Comparison of ENCODE assay signal across 9 cellular contexts in genomic region chr7:45888185-45888992, GRCh38. TPM values are rescaled to one million over a fixed set of nuclear protein-coding genes. Genes with fewer than 3 reads are reported as not detected.
A peak's percentile ranks its signal among the peaks of the same experiment; 100 is the strongest.
DNase-seq lines count a peak whose midpoint lies in the region; ATAC-seq and TF ChIP-seq lines count a peak whose summit lies in the region.
"Had no signal": no experiment of that assay in that cellular context is flagged by ENCODE, and none has a peak within 500 bp of the region (broad histone marks: within the 10 kb centered on the region; RNA-seq: fewer than 3 reads in every experiment).

IGFBP1 (plus strand) TSS chr7:45888488; CDS start chr7:45888653, 165 bp downstream.

- H3K9me3 ChIP-seq in mammary epithelial cell (replicated peaks; ENCODE audit: insufficient read depth, low read length) (no peaks in the 10 kb centered on the region), upper lobe of left lung (no peaks in the 10 kb centered on the region)

- no peak for TF ChIP-seq EP300 in upper lobe of left lung (IDR thresholded peaks at IDR 0.05)

- no TSS peak for BruUV-seq in mammary epithelial cell (replicated peaks; lab: Mats Ljungman, UMichigan)

- no peak within 1 kb of the TSS for H3K4me3 Mint-ChIP-seq in activated CD8-positive, alpha-beta T cell treated with anti-CD3 and anti-CD28 coated beads, Interleukin-2, amount 10 ng/mL, durations not matched to agents 7 days and 5 days
- no peak within 1 kb of the TSS for H3K4me3 Mint-ChIP-seq in activated CD8-positive, alpha-beta T cell treated with anti-CD3 and anti-CD28 coated beads for 36 hours

- POLR2A ChIA-PET in activated CD8-positive, alpha-beta T cell treated with anti-CD3 and anti-CD28 coated beads, Interleukin-2, amount 10 ng/mL, durations not matched to agents 7 days and 5 days (lab: Charles Lee) = no interaction called here
- POLR2A ChIA-PET in activated CD8-positive, alpha-beta T cell treated with anti-CD3 and anti-CD28 coated beads for 36 hours (lab: Charles Lee) = no interaction called here

- peak within 1 kb of the TSS in 2 of 3 experiments; percentile 38 to 50 for H3K4me3 ChIP-seq in mammary epithelial cell (replicated peaks in 1 of 3; ENCODE audit: insufficient read depth in 1 of 3, low read depth in 2 of 3, low read length in 3 of 3)
- peak within 1 kb of the TSS in 3 of 4 donors; percentile 21 to 30 (median 22) for H3K4me3 ChIP-seq in upper lobe of left lung

- peak; percentile 20 for DNase-seq in activated CD8-positive, alpha-beta T cell treated with anti-CD3 and anti-CD28 coated beads, Interleukin-2, amount 10 ng/mL, durations not matched to agents 7 days and 5 days
- DNase-seq in activated CD8-positive, alpha-beta T cell treated with anti-CD3 and anti-CD28 coated beads for 36 hours = no peak
- DNase-seq in mammary epithelial cell (peak; percentile 12), kidney tubule cell (ENCODE audit: low spot score) (peak; percentile 39), upper lobe of left lung (peak in 1 of 2 donors; percentile 83), H4 (ENCODE audit: low spot score) (no peak), NCI-H187 treated with DMSO at 0.1 percent for 48 hours (lab: John Stamatoyannopoulos, UW) (no peak)
- DNase-seq in stimulated activated CD4-positive, alpha-beta T cell treated with anti-CD3 and anti-CD28 coated beads, Interleukin-1b, Interleukin-23, amount 100 ng/mL, for 48 hours = no peak

- dilution Hi-C loops in mammary epithelial cell (cut with HindIII; ENCODE audit: low sequenced_read_pairs) = no loop called here

- no peak within 1 kb of the TSS for H3K9ac ChIP-seq in mammary epithelial cell (ENCODE audit: insufficient read depth, low read length)

- H3K27me3 ChIP-seq in mammary epithelial cell (ENCODE audit: insufficient read depth, low read length) = no peaks in the 10 kb centered on the region
- H3K27me3 ChIP-seq in upper lobe of left lung = peaks cover 0 to 19% (median 7%) of the 10 kb centered on the region in 4 donors

- H3K36me3 ChIP-seq in mammary epithelial cell (ENCODE audit: insufficient read depth, low read length) = no peaks in the 10 kb centered on the region
- H3K36me3 ChIP-seq in upper lobe of left lung = no peaks in the 10 kb centered on the region

- peak within 1 kb of the TSS; percentile 97 for H3K4me2 ChIP-seq in mammary epithelial cell (ENCODE audit: insufficient read depth, low read depth, low read length)

- TF ChIP-seq CTCF in activated CD8-positive, alpha-beta T cell treated with anti-CD3 and anti-CD28 coated beads for 36 hours (IDR thresholded peaks at IDR 0.05) = no peak
- TF ChIP-seq CTCF in mammary epithelial cell (conservative IDR thresholded peaks at IDR 0.05 in 1 of 2, IDR thresholded peaks at IDR 0.05 in 1 of 2; ENCODE audit: extremely low read depth in 1 of 2, insufficient read depth in 1 of 2, low read depth in 1 of 2, low read length in 2 of 2) (no peak), upper lobe of left lung (IDR thresholded peaks at IDR 0.05) (no peak)

- in situ Hi-C loops in mammary epithelial cell (cut with MboI; ENCODE audit: low sequenced_read_pairs in 2 of 2) = no loop called here

- H3K27ac ChIP-seq in mammary epithelial cell (ENCODE audit: insufficient read depth, low read depth, low read length) (no peak within 1 kb of the TSS), upper lobe of left lung (no peak within 1 kb of the TSS)

- WGBS in mammary epithelial cell (ENCODE audit: low coverage, missing lambda C conversion rate) = 27% methylated on average over 30 of the region's 73 CpGs
- 7 to 18% methylated on average over 10 to 22 of the region's 73 CpGs for WGBS in upper lobe of left lung, 2 donors

- intact Hi-C loops in activated CD8-positive, alpha-beta T cell treated with anti-CD3 and anti-CD28 coated beads for 36 hours (cut with micrococcal nuclease) = no loop called here
- intact Hi-C loops in mammary epithelial cell (cut with micrococcal nuclease) = no loop called here

- CTCF ChIA-PET in activated CD8-positive, alpha-beta T cell treated with anti-CD3 and anti-CD28 coated beads, Interleukin-2, amount 10 ng/mL, durations not matched to agents 7 days and 5 days (lab: Charles Lee) = no interaction called here
- CTCF ChIA-PET in activated CD8-positive, alpha-beta T cell treated with anti-CD3 and anti-CD28 coated beads for 36 hours (lab: Charles Lee) = no interaction called here
- CTCF ChIA-PET in mammary epithelial cell (lab: Charles Lee; ENCODE audit: low non-redundant PET) = no interaction called here

- peaks cover 43% of the 10 kb centered on the region for H3K27me3 Mint-ChIP-seq in activated CD8-positive, alpha-beta T cell treated with anti-CD3 and anti-CD28 coated beads, Interleukin-2, amount 10 ng/mL, durations not matched to agents 7 days and 5 days (ENCODE audit: low read depth)
- H3K27me3 Mint-ChIP-seq in activated CD8-positive, alpha-beta T cell treated with anti-CD3 and anti-CD28 coated beads for 36 hours = peaks cover 48% of the 10 kb centered on the region

- H3K4me1 ChIP-seq in mammary epithelial cell (ENCODE audit: insufficient read depth, low read length) = peaks cover 19% of the 10 kb centered on the region
- H3K4me1 ChIP-seq in upper lobe of left lung = peaks cover 0 to 11% (median 9%) of the 10 kb centered on the region in 4 donors

- no peaks in the 10 kb centered on the region for H3K79me2 ChIP-seq in mammary epithelial cell (ENCODE audit: insufficient read depth, low read length)

- no peaks in the 10 kb centered on the region for H3K4me1 Mint-ChIP-seq in activated CD8-positive, alpha-beta T cell treated with anti-CD3 and anti-CD28 coated beads, Interleukin-2, amount 10 ng/mL, durations not matched to agents 7 days and 5 days (ENCODE audit: low read depth)
- peaks cover 2% of the 10 kb centered on the region for H3K4me1 Mint-ChIP-seq in activated CD8-positive, alpha-beta T cell treated with anti-CD3 and anti-CD28 coated beads for 36 hours (ENCODE audit: low read depth)

- no peaks in the 10 kb centered on the region for H3K9me3 Mint-ChIP-seq in activated CD8-positive, alpha-beta T cell treated with anti-CD3 and anti-CD28 coated beads, Interleukin-2, amount 10 ng/mL, durations not matched to agents 7 days and 5 days (ENCODE audit: insufficient read depth)
- H3K9me3 Mint-ChIP-seq in activated CD8-positive, alpha-beta T cell treated with anti-CD3 and anti-CD28 coated beads for 36 hours = no peaks in the 10 kb centered on the region
- H3K9me3 Mint-ChIP-seq: naive thymus-derived CD8-positive, alpha-beta T cell had no signal

- no peak within 1 kb of the TSS for H3K27ac Mint-ChIP-seq in activated CD8-positive, alpha-beta T cell treated with anti-CD3 and anti-CD28 coated beads, Interleukin-2, amount 10 ng/mL, durations not matched to agents 7 days and 5 days
- no peak within 1 kb of the TSS for H3K27ac Mint-ChIP-seq in activated CD8-positive, alpha-beta T cell treated with anti-CD3 and anti-CD28 coated beads for 36 hours

- H3K36me3 Mint-ChIP-seq in activated CD8-positive, alpha-beta T cell treated with anti-CD3 and anti-CD28 coated beads, Interleukin-2, amount 10 ng/mL, durations not matched to agents 7 days and 5 days (ENCODE audit: low read depth) = no peaks in the 10 kb centered on the region
- H3K36me3 Mint-ChIP-seq in activated CD8-positive, alpha-beta T cell treated with anti-CD3 and anti-CD28 coated beads for 36 hours (ENCODE audit: low read depth) = no peaks in the 10 kb centered on the region
- H3K36me3 Mint-ChIP-seq: naive thymus-derived CD8-positive, alpha-beta T cell had no signal

- no peaks in the 10 kb centered on the region for H4K20me1 ChIP-seq in mammary epithelial cell (ENCODE audit: insufficient read depth, low read length)

- TF ChIP-seq POLR2A in upper lobe of left lung (IDR thresholded peaks at IDR 0.05) = no peak

- peak within 1 kb of the TSS; percentile 86 for H2AFZ ChIP-seq in mammary epithelial cell (ENCODE audit: low read depth, low read length)

- peak; percentile 33 for ATAC-seq in activated CD8-positive, alpha-beta T cell treated with anti-CD3 and anti-CD28 coated beads, Interleukin-2, amount 10 ng/mL, durations not matched to agents 7 days and 5 days
- ATAC-seq in activated CD8-positive, alpha-beta T cell treated with anti-CD3 and anti-CD28 coated beads for 36 hours = no peak
- peak in 1 of 2 donors; percentile 32 for ATAC-seq in upper lobe of left lung (ENCODE audit: low FRiP score in 2 of 2)
- ATAC-seq: naive thymus-derived CD8-positive, alpha-beta T cell had no signal

RNA-seq across cellular contexts. Expression of gene IGFBP1, which starts in this region (rescaled TPM):
- not detected for total RNA-seq in activated CD8-positive, alpha-beta T cell treated with anti-CD3 and anti-CD28 coated beads, Interleukin-2, amount 10 ng/mL, durations not matched to agents 7 days and 5 days
- total RNA-seq in activated CD8-positive, alpha-beta T cell treated with anti-CD3 and anti-CD28 coated beads for 36 hours = not detected
- total RNA-seq in mammary epithelial cell = under 1 TPM in 1 of 2 donors, not detected in 1; under 0.01 TPM
- polyA plus RNA-seq in mammary epithelial cell = not detected
- not detected for polyA minus RNA-seq in mammary epithelial cell
- under 1 TPM in 2 of 6 donors, not detected in 4; 0.17 to 0.23 TPM for total RNA-seq in upper lobe of left lung
- total RNA-seq in H4 (2014; rRNA removed; shearing (Covaris generic)) = not detected in 2 replicates
- total RNA-seq: naive thymus-derived CD8-positive, alpha-beta T cell had no signal
- polyA plus RNA-seq: naive thymus-derived CD8-positive, alpha-beta T cell had no signal

Comparison
In these comparisons a context has a peak if more than half of its experiments do, and no peak if none do; other contexts are left out.
1. Peak in DNase-seq and ATAC-seq in activated CD8-positive, alpha-beta T cell treated with anti-CD3 and anti-CD28 coated beads, Interleukin-2, amount 10 ng/mL, durations not matched to agents 7 days and 5 days; RNA of the gene not detected or under 1 TPM.
2. Peak in DNase-seq, H3K4me3 ChIP-seq and H3K4me2 ChIP-seq in mammary epithelial cell; RNA of the gene not detected or under 1 TPM.